1 cellular context compared by ENCODE assay signal in genomic region chr3:66501483-66502266, GRCh38.
TF ChIP-seq lines count a peak whose summit lies in the region.

No MANE protein-coding gene starts in this region.

TF ChIP-seq in HCT116, 20 proteins besides CTCF, POLR2A, EP300 and RAD21 (continued from another document):
- TF ChIP-seq REST (IDR thresholded peaks at IDR 0.05; ENCODE audit: low read depth), result no peak
- no peak for TF ChIP-seq YY1 (IDR thresholded peaks at IDR 0.05; ENCODE audit: extremely low read depth, insufficient replicate concordance, low read depth, low read length)
- no peak for TF ChIP-seq CEBPB (IDR thresholded peaks at IDR 0.05; ENCODE audit: low read depth)
- no peak for TF ChIP-seq POLR2AphosphoS5 (IDR thresholded peaks at IDR 0.05; ENCODE audit: low read depth, low read length)
- no peak for TF ChIP-seq SP1 (IDR thresholded peaks at IDR 0.05; ENCODE audit: low read depth)
- TF ChIP-seq, protein P1, sequence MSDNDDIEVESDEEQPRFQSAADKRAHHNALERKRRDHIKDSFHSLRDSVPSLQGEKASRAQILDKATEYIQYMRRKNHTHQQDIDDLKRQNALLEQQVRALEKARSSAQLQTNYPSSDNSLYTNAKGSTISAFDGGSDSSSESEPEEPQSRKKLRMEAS (IDR thresholded peaks at IDR 0.05), result no peak
- TF ChIP-seq ZNF274 (IDR thresholded peaks at IDR 0.05; ENCODE audit: low read depth, low read length), result no peak
- no peak for TF ChIP-seq JUND (IDR thresholded peaks at IDR 0.05)
- no peak for TF ChIP-seq SIN3A (IDR thresholded peaks at IDR 0.05; ENCODE audit: low read depth)
TF ChIP-seq in HCT116: peak in this region for 0.
